ENCODE assay signal across 8 cellular contexts in the genomic region with DNA sequence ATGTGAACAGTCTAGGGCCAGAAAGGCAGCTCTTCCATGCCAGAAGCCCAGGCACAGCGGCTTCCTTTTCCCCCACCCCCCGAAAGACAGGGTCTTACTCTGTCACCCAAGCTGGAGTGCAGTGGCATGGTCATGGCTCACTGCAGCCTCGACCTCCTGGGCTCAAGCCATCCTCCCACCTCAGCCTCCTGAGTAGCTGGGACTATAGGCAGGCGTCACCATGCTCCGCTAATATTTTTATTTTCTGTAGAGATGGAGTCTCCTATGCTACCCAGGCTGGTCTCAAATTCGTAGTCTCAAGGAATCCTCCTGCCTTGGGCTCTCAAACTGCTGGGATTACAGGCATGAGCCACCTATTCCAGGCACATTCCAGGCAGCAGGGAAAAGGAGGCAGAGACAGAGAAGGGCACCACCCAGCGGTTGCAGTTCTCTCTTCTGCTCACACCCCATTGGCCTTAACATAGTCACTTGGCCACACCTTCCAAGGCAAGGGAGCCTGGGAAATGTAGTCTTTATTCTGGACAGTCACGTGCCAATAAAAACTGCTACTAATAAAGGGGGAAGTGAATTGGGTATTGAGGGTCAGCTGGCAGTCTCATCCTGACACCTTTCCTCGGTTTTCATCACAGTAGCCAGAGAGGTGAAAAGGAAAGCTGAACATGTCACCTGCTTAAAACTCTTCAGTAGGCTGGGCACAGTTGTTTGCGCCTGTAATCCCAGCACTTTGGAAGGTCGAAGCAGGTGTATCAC.
A peak's percentile ranks its signal among the peaks of the same experiment; 100 is the strongest.
DNase-seq lines count a peak whose midpoint lies in the region; ATAC-seq and TF ChIP-seq lines count a peak whose summit lies in the region.

No MANE protein-coding gene starts in this region.

- H3K27me3 ChIP-seq in NT2/D1 (ENCODE audit: insufficient read depth, insufficient read length) (peaks cover 14% of the 10 kb centered on the region), brain microvascular endothelial cell (replicated peaks) (no peaks in the 10 kb centered on the region)

- no peaks in the 10 kb centered on the region for H3K36me3 ChIP-seq in NT2/D1 (ENCODE audit: insufficient read depth, insufficient read length, low read length)
- H3K36me3 ChIP-seq in brain microvascular endothelial cell (replicated peaks), result no peaks in the 10 kb centered on the region

- TF ChIP-seq CTCF in brain microvascular endothelial cell (IDR thresholded peaks at IDR 0.05; ENCODE audit: low read depth, low read length, missing control alignments), result peak; percentile 73

- H3K9me3 ChIP-seq in NT2/D1 (ENCODE audit: insufficient read depth, low read length), result no peaks in the 10 kb centered on the region

- H3K36me3 Mint-ChIP-seq in stimulated activated effector memory CD8-positive, alpha-beta T cell treated with anti-CD3 and anti-CD28 coated beads, Interleukin-12 subunit alpha, Interleukin-12 subunit beta, amount 100 ng/mL, for 72 hours, result no peaks in the 10 kb centered on the region

- no peaks in the 10 kb centered on the region for H3K4me1 Mint-ChIP-seq in stimulated activated effector memory CD8-positive, alpha-beta T cell treated with anti-CD3 and anti-CD28 coated beads, Interleukin-12 subunit alpha, Interleukin-12 subunit beta, amount 100 ng/mL, for 72 hours

- no peak overlapping the region for H3K27ac Mint-ChIP-seq in stimulated activated effector memory CD8-positive, alpha-beta T cell treated with anti-CD3 and anti-CD28 coated beads, Interleukin-12 subunit alpha, Interleukin-12 subunit beta, amount 100 ng/mL, for 72 hours

- peak; percentile 58 for ATAC-seq in stimulated activated effector memory CD8-positive, alpha-beta T cell treated with anti-CD3 and anti-CD28 coated beads, Interleukin-12 subunit alpha, Interleukin-12 subunit beta, amount 100 ng/mL, for 72 hours
- ATAC-seq in HG03469 (IDR thresholded peaks at IDR 0.05; ENCODE audit: unreplicated experiment), result no peak

- H3K4me1 ChIP-seq in NT2/D1 (ENCODE audit: insufficient read depth, insufficient read length), result peaks cover 12% of the 10 kb centered on the region

- H3K9ac ChIP-seq in NT2/D1 (ENCODE audit: insufficient read length, low read depth), result no peak overlapping the region

- H3K27ac ChIP-seq in brain microvascular endothelial cell, result no peak overlapping the region

- peak; percentile 80 for DNase-seq in DMS53 (lab: John Stamatoyannopoulos, UW)
- DNase-seq in HS-27A (ENCODE audit: low read depth), result peak; percentile 41
- peak; percentile 89 for DNase-seq in NT2/D1 (ENCODE audit: low read depth, low spot score)
- peak; percentile 77 for DNase-seq in brain microvascular endothelial cell
- DNase-seq in iris pigment epithelial cell (ENCODE audit: low read depth), result peak; percentile 74
- DNase-seq in stimulated activated effector memory CD8-positive, alpha-beta T cell treated with anti-CD3 and anti-CD28 coated beads, Interleukin-12 subunit alpha, Interleukin-12 subunit beta, amount 100 ng/mL, for 72 hours (ENCODE audit: low spot score in 2 of 2), result no peak
- DNase-seq in stimulated activated naive CD4-positive, alpha-beta T cell (lab: John Stamatoyannopoulos, UW), result no peak

- H3K4me3 Mint-ChIP-seq in stimulated activated effector memory CD8-positive, alpha-beta T cell treated with anti-CD3 and anti-CD28 coated beads, Interleukin-12 subunit alpha, Interleukin-12 subunit beta, amount 100 ng/mL, for 72 hours, result no peak overlapping the region

- H3K9me3 Mint-ChIP-seq in stimulated activated effector memory CD8-positive, alpha-beta T cell treated with anti-CD3 and anti-CD28 coated beads, Interleukin-12 subunit alpha, Interleukin-12 subunit beta, amount 100 ng/mL, for 72 hours, result no peaks in the 10 kb centered on the region

- H3K4me3 ChIP-seq in NT2/D1 (ENCODE audit: insufficient read length, low read depth) (no peak overlapping the region), brain microvascular endothelial cell (ENCODE audit: low read depth, low read length) (no peak overlapping the region)

- in situ Hi-C loops in brain microvascular endothelial cell (cut with HindIII; ENCODE audit: low pct_ligation_motif_present, low sequenced_read_pairs), result no loop called here

Comparison
In these comparisons a context has a peak if more than half of its experiments do, and no peak if none do; other contexts are left out.
1. DNase-seq: peak in DMS53 (single experiment), HS-27A (single experiment), NT2/D1 (single experiment), brain microvascular endothelial cell (single experiment) and iris pigment epithelial cell (single experiment); none in stimulated activated effector memory CD8-positive, alpha-beta T cell treated with anti-CD3 and anti-CD28 coated beads, Interleukin-12 subunit alpha, Interleukin-12 subunit beta, amount 100 ng/mL, for 72 hours (0 of 2) and stimulated activated naive CD4-positive, alpha-beta T cell (0 of 6).